ENCODE assay signal across 8 cellular contexts in the genomic region with DNA sequence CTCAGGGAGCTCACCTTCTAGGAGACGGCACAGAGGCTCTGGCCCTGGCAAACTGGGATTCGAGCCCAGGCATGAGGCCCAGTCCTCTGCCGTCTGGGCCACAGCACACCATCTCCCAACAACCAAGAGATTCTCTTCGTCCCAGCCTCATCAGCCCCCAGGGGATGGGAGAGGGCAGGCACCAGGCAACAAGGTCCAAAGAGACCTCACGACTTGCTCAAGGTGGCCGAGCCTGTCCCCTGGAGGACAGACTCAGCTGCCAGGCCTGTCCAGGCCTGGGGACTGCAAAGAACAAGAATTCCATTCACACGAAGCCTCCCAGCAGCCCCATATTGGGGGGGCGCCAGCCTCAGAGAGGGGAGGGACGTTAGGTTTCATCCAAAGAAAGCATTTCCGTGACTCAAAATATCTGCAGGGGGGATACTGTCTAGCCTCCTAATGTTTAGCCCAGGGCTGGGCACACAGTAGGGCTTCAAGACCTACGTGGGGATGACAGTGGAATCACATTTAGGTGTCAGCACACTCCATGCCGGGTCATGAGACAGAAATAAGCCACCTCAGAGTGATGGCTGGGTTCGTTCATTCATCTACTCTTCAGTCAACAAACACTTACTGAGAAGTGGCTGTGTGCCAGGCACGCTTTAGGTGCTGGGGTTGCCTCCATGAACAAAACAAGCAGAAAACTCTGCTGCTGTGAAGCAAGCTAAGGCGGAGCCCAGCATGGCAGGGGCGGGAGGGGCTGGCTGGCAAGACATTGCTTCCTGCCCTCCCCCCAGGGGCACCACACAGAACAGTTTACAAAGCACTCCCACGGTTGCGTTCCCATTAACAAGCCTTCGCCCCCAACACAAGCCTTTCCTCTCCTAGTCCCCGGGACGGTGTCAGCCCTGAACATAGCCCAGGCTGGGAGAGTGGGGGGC. TPM values are rescaled to one million over a fixed set of nuclear protein-coding genes. Genes with fewer than 3 reads are reported as not detected.
A peak's percentile ranks its signal among the peaks of the same experiment; 100 is the strongest.
DNase-seq lines count a peak whose midpoint lies in the region; ATAC-seq, FAIRE-seq and TF ChIP-seq lines count a peak whose summit lies in the region.

No MANE protein-coding gene starts in this region.

- no peak overlapping the region for H3K27ac ChIP-seq in HepG2 (ENCODE audit: extremely low read length, insufficient read depth, low read length)
- no peak overlapping the region for H3K27ac ChIP-seq in right lobe of liver
- H3K27ac ChIP-seq in endothelial cell of umbilical vein (ENCODE audit: insufficient read depth, low read depth, low read length) = no peak overlapping the region

- no peaks in the 10 kb centered on the region for H4K20me1 ChIP-seq in HepG2 (ENCODE audit: insufficient read depth, low read length)
- no peaks in the 10 kb centered on the region for H4K20me1 ChIP-seq in endothelial cell of umbilical vein (replicated peaks; ENCODE audit: control insufficient read depth, extremely low read depth, insufficient read depth, low read length)

- no peak for TF ChIP-seq EP300 in HepG2 (IDR thresholded peaks at IDR 0.05; ENCODE audit: low read depth in 2 of 2, low read length in 2 of 2)
- TF ChIP-seq EP300 in HepG2 (CRISPR knock-in tag; IDR thresholded peaks at IDR 0.05; ENCODE audit: borderline replicate concordance) = no peak

- H3K4me1 ChIP-seq in HepG2 (ENCODE audit: insufficient read depth, low read length) (peaks cover 65% of the 10 kb centered on the region), right lobe of liver (peaks cover 0 to 30% (median 11%) of the 10 kb centered on the region in 4 donors), endothelial cell of umbilical vein (ENCODE audit: control insufficient read depth, extremely low read depth, insufficient read depth, low read length) (peaks cover 4% of the 10 kb centered on the region)

- CTCF ChIA-PET in HepG2 (lab: Yijun Ruan, JAX; ENCODE audit: low intra/inter-chr PET ratio, low total read pairs) = no interaction called here
- CTCF ChIA-PET in endothelial cell of umbilical vein (lab: Charles Lee) = no interaction called here

- peaks cover 11 to 64% of the 10 kb centered on the region in 2 experiments; a peak in 4 of 5 replicates for H3K27me3 ChIP-seq in HepG2 (ENCODE audit: control insufficient read depth in 1 of 2, insufficient read depth in 2 of 2, low read length in 2 of 2)
- H3K27me3 ChIP-seq in right lobe of liver = no peaks in the 10 kb centered on the region
- peaks cover 0 to 10% of the 10 kb centered on the region in 2 experiments for H3K27me3 ChIP-seq in endothelial cell of umbilical vein (ENCODE audit: control insufficient read depth in 2 of 2, insufficient read depth in 2 of 2, low read length in 2 of 2)

- no peaks in the 10 kb centered on the region for H3K9me1 ChIP-seq in endothelial cell of umbilical vein (replicated peaks; ENCODE audit: control insufficient read depth, extremely low read depth, insufficient read depth, low read length)

- H3K9ac ChIP-seq in HepG2 (ENCODE audit: insufficient read depth, low read depth, low read length) (no peak overlapping the region), endothelial cell of umbilical vein (replicated peaks; ENCODE audit: extremely low read depth, insufficient read depth, low read length) (no peak overlapping the region)

- dilution Hi-C loops in endothelial cell of umbilical vein (cut with MboI; ENCODE audit: extremely low pct_ligation_motif_present, low sequenced_read_pairs) = no loop called here

- FAIRE-seq in HepG2 (lab: Jason Lieb, UNC) = no peak
- no peak for FAIRE-seq in endothelial cell of umbilical vein (lab: Jason Lieb, UNC)

- no peak for TF ChIP-seq RAD21 in HepG2 (CRISPR knock-in tag; IDR thresholded peaks at IDR 0.05)

- H3K36me3 ChIP-seq in HepG2 (replicated peaks in 1 of 2; ENCODE audit: control insufficient read depth in 1 of 2, insufficient read depth in 2 of 2, low read length in 2 of 2) (no peaks in the 10 kb centered on the region), right lobe of liver (no peaks in the 10 kb centered on the region), endothelial cell of umbilical vein (ENCODE audit: control insufficient read depth in 2 of 2, extremely low read depth in 1 of 2, insufficient read depth in 2 of 2, low read length in 2 of 2) (no peaks in the 10 kb centered on the region)

- POLR2A ChIA-PET in HepG2 (lab: Yijun Ruan, JAX) (interaction anchor here (0.9 to 7.4 kb wide), 3 partner anchors 11 to 25 kb away, joined by 4 to 78 read pairs (median 6); a partner anchor contains a TSS), endothelial cell of umbilical vein (lab: Charles Lee) (no interaction called here)

- H3K79me2 ChIP-seq in HepG2 (ENCODE audit: insufficient read depth, low read length) (no peaks in the 10 kb centered on the region), endothelial cell of umbilical vein (ENCODE audit: control insufficient read depth, insufficient read depth, low read length) (no peaks in the 10 kb centered on the region)

- no peak for ATAC-seq in HepG2
- ATAC-seq in right lobe of liver = no peak
- no peak for ATAC-seq in HG03460 (IDR thresholded peaks at IDR 0.05; ENCODE audit: unreplicated experiment)

- H3K4me3 ChIP-seq in HepG2 (replicated peaks in 1 of 3; ENCODE audit: insufficient read depth in 1 of 3, low read depth in 2 of 3, low read length in 3 of 3) (peak overlapping the region in 1 of 3 experiments; percentile 11; a peak in 1 of 6 replicates), right lobe of liver (no peak overlapping the region), endothelial cell of umbilical vein (replicated peaks in 1 of 3; ENCODE audit: insufficient read depth in 1 of 3, low read depth in 1 of 3, low read length in 3 of 3) (no peak overlapping the region)

- WGBS in HepG2 (ENCODE audit: low lambda C conversion rate) = 8% methylated on average over 12 of the region's 21 CpGs
- WGBS in right lobe of liver (ENCODE audit: insufficient coverage, low coverage, low lambda C conversion rate, missing lambda C conversion rate) = 54% methylated on average over 5 of the region's 21 CpGs

- DNase-seq in HepG2 (ENCODE audit: low spot score) (peak; percentile 64), right lobe of liver (no peak), endothelial cell of umbilical vein (ENCODE audit: low read depth, low spot score) (peak; percentile 18), ureter (ENCODE audit: low spot score) (no peak), OCI-M1 (lab: John Stamatoyannopoulos, UW) (no peak)
- DNase-seq in activated CD4-positive, alpha-beta T cell treated with anti-CD3 and anti-CD28 coated beads, Interleukin-2, amount 50 U/mL, for 1 hour = peak; percentile 82
- peak; percentile 66 for DNase-seq in stimulated activated CD8-positive, alpha-beta memory T cell treated with anti-CD3 and anti-CD28 coated beads, Interleukin-4, amount 100 ng/mL, for 48 hours

- TF ChIP-seq CTCF in HepG2 (CRISPR knock-in tag; IDR thresholded peaks at IDR 0.05) (no peak), right lobe of liver (IDR thresholded peaks at IDR 0.05) (no peak), endothelial cell of umbilical vein (IDR thresholded peaks at IDR 0.05; ENCODE audit: extremely low read depth in 1 of 2, insufficient read depth in 1 of 2, low read depth in 1 of 2, low read length in 2 of 2) (no peak)

- intact Hi-C loops in HepG2 (cut with micrococcal nuclease; ENCODE audit: unreplicated experiment) = no loop called here
- intact Hi-C loops in right lobe of liver (cut with DNase I) = no loop called here
- intact Hi-C loops in endothelial cell of umbilical vein (cut with micrococcal nuclease) = no loop called here

- TF ChIP-seq POLR2A in HepG2 (IDR thresholded peaks at IDR 0.05; ENCODE audit: insufficient read depth in 1 of 2, low read depth in 2 of 2, low read length in 2 of 2) = no peak
- TF ChIP-seq POLR2A in right lobe of liver (IDR thresholded peaks at IDR 0.05) = no peak
- no peak for TF ChIP-seq POLR2A in endothelial cell of umbilical vein (IDR thresholded peaks at IDR 0.05; ENCODE audit: low read depth, low read length)

- H2AFZ ChIP-seq in HepG2 (ENCODE audit: low read length) (no peak overlapping the region), endothelial cell of umbilical vein (ENCODE audit: low read depth, low read length) (no peak overlapping the region)

- peak overlapping the region; percentile 64 for H3K4me2 ChIP-seq in HepG2 (ENCODE audit: low read depth, low read length)
- no peak overlapping the region for H3K4me2 ChIP-seq in endothelial cell of umbilical vein (ENCODE audit: insufficient read depth, low read length)

- BruUV-seq in HepG2 (replicated peaks; lab: Mats Ljungman, UMichigan) (no TSS peak), endothelial cell of umbilical vein (replicated peaks; lab: Mats Ljungman, UMichigan) (no TSS peak)

- H3K9me3 ChIP-seq in HepG2 (ENCODE audit: low read length) (no peaks in the 10 kb centered on the region), right lobe of liver (no peaks in the 10 kb centered on the region), endothelial cell of umbilical vein (replicated peaks; ENCODE audit: control insufficient read depth, insufficient read depth, low read length) (no peaks in the 10 kb centered on the region)

- in situ Hi-C loops in HepG2 (cut with HindIII; ENCODE audit: extremely low pct_ligation_motif_present, low pct_unique_long_range_greater_than_20kb) = no loop called here

RNA-seq across cellular contexts. Expression of a gene that starts 1.2 kb away (rescaled TPM):
- total RNA-seq in HepG2 (2016; rRNA removed; fragmentation: Illumina TruSeq; extraction: Trizol) (not detected in 2 replicates), right lobe of liver (under 1 TPM in 5 of 6 experiments, not detected in 1; 0.12 to 0.31 (median 0.22) TPM), endothelial cell of umbilical vein (0.16 and 0.35 TPM in 2 replicates), ureter (1.3 TPM)
- total RNA-seq in HepG2 (2016; cell fraction: cytosol; rRNA removed; fragmentation: Illumina TruSeq; extraction: Trizol; ENCODE audit: low read depth) = not detected in 2 replicates
- not detected in 2 replicates for total RNA-seq in HepG2 (2016; cell fraction: insoluble cytoplasmic fraction; rRNA removed; fragmentation: Illumina TruSeq; extraction: Trizol)
- total RNA-seq in HepG2 (2016; cell fraction: membrane; rRNA removed; fragmentation: Illumina TruSeq; extraction: Trizol) = not detected in 2 replicates
- not detected in 2 replicates for total RNA-seq in HepG2 (2016; cell fraction: nucleus; rRNA removed; fragmentation: Illumina TruSeq; extraction: Trizol)
- polyA plus RNA-seq in HepG2 (2011; rRNA removed) (0.01 TPM in 1 of 2 replicates, not detected in the other), endothelial cell of umbilical vein (0.14 and 0.27 TPM in 2 replicates)
- polyA plus RNA-seq in HepG2 (2011; cell fraction: cytosol; rRNA removed) = 0.01 TPM in 1 of 2 replicates, not detected in the other
- polyA plus RNA-seq in HepG2 (2011; cell fraction: nucleus; rRNA removed) = not detected in 2 replicates
- 0.04 TPM in 1 of 2 replicates, not detected in the other for polyA plus RNA-seq in HepG2 (2012)
- polyA plus RNA-seq in HepG2 (2016; cell fraction: cytosol; fragmentation: Illumina TruSeq; extraction: Trizol; ENCODE audit: low read depth) = not detected in 2 replicates
- polyA plus RNA-seq in HepG2 (2016; cell fraction: insoluble cytoplasmic fraction; fragmentation: Illumina TruSeq; extraction: Trizol; ENCODE audit: low read depth) = not detected in 2 replicates
- polyA plus RNA-seq in HepG2 (2016; cell fraction: membrane; fragmentation: Illumina TruSeq; extraction: Trizol; ENCODE audit: low read depth) = not detected in 2 replicates
- not detected in 2 replicates for polyA plus RNA-seq in HepG2 (2016; cell fraction: nucleus; fragmentation: Illumina TruSeq; extraction: Trizol; ENCODE audit: insufficient read depth, low read depth)
- 0.05 and 0.12 TPM in 2 replicates for polyA minus RNA-seq in HepG2 (2011; rRNA and poly(A)+ RNA removed; ENCODE audit: low replicate concordance)
- polyA minus RNA-seq in HepG2 (2011; cell fraction: cytosol; rRNA and poly(A)+ RNA removed) = not detected in 2 replicates
- not detected in 2 replicates for polyA minus RNA-seq in HepG2 (2011; cell fraction: nucleus; rRNA and poly(A)+ RNA removed)
- polyA plus RNA-seq in endothelial cell of umbilical vein (2011; cell fraction: cytosol; rRNA removed) = 0.04 and 0.08 TPM in 2 replicates
- polyA plus RNA-seq in endothelial cell of umbilical vein (2011; cell fraction: nucleus; rRNA removed) = 0.62 and 0.76 TPM in 2 replicates
- 0.11 and 0.16 TPM in 2 replicates for polyA plus RNA-seq in endothelial cell of umbilical vein (2012)
- 0.13 and 0.22 TPM in 2 replicates for polyA minus RNA-seq in endothelial cell of umbilical vein
- polyA minus RNA-seq in endothelial cell of umbilical vein (2011; cell fraction: cytosol; rRNA and poly(A)+ RNA removed) = not detected
- 0.19 TPM in 1 of 2 replicates, not detected in the other for polyA minus RNA-seq in endothelial cell of umbilical vein (2011; cell fraction: nucleus; rRNA and poly(A)+ RNA removed)

RNA-seq across cellular contexts. Expression of a gene that starts 11.6 kb away (rescaled TPM):
- 35.3 and 54.8 TPM in 2 replicates for total RNA-seq in HepG2 (2016; rRNA removed; fragmentation: Illumina TruSeq; extraction: Trizol)
- total RNA-seq in HepG2 (2016; cell fraction: cytosol; rRNA removed; fragmentation: Illumina TruSeq; extraction: Trizol; ENCODE audit: low read depth) = 168 and 174 TPM in 2 replicates
- total RNA-seq in HepG2 (2016; cell fraction: insoluble cytoplasmic fraction; rRNA removed; fragmentation: Illumina TruSeq; extraction: Trizol) = 32.3 and 55.5 TPM in 2 replicates
- total RNA-seq in HepG2 (2016; cell fraction: membrane; rRNA removed; fragmentation: Illumina TruSeq; extraction: Trizol) = 208 and 210 TPM in 2 replicates
- 30.9 and 37.1 TPM in 2 replicates for total RNA-seq in HepG2 (2016; cell fraction: nucleus; rRNA removed; fragmentation: Illumina TruSeq; extraction: Trizol)
- 52.9 and 59.2 TPM in 2 replicates for polyA plus RNA-seq in HepG2 (2011; rRNA removed)
- 53.5 and 73.0 TPM in 2 replicates for polyA plus RNA-seq in HepG2 (2011; cell fraction: cytosol; rRNA removed)
- 93.3 and 107 TPM in 2 replicates for polyA plus RNA-seq in HepG2 (2011; cell fraction: nucleus; rRNA removed)
- polyA plus RNA-seq in HepG2 (2012) = 29.0 and 33.0 TPM in 2 replicates
- polyA plus RNA-seq in HepG2 (2016; cell fraction: cytosol; fragmentation: Illumina TruSeq; extraction: Trizol; ENCODE audit: low read depth) = 249 TPM in 2 replicates
- 40.0 and 51.3 TPM in 2 replicates for polyA plus RNA-seq in HepG2 (2016; cell fraction: insoluble cytoplasmic fraction; fragmentation: Illumina TruSeq; extraction: Trizol; ENCODE audit: low read depth)
- polyA plus RNA-seq in HepG2 (2016; cell fraction: membrane; fragmentation: Illumina TruSeq; extraction: Trizol; ENCODE audit: low read depth) = 229 and 244 TPM in 2 replicates
- 58.6 and 65.2 TPM in 2 replicates for polyA plus RNA-seq in HepG2 (2016; cell fraction: nucleus; fragmentation: Illumina TruSeq; extraction: Trizol; ENCODE audit: insufficient read depth, low read depth)
- 70.8 and 120 TPM in 2 replicates for polyA minus RNA-seq in HepG2 (2011; rRNA and poly(A)+ RNA removed; ENCODE audit: low replicate concordance)
- 23.5 and 24.7 TPM in 2 replicates for polyA minus RNA-seq in HepG2 (2011; cell fraction: cytosol; rRNA and poly(A)+ RNA removed)
- 27.9 and 33.3 TPM in 2 replicates for polyA minus RNA-seq in HepG2 (2011; cell fraction: nucleus; rRNA and poly(A)+ RNA removed)
- total RNA-seq in right lobe of liver = 10 to 100 TPM; 18.8 to 37.1 (median 27.1) TPM
- 47.8 and 53.8 TPM in 2 replicates for total RNA-seq in endothelial cell of umbilical vein
- 60.0 and 70.0 TPM in 2 replicates for polyA plus RNA-seq in endothelial cell of umbilical vein
- 52.4 and 60.7 TPM in 2 replicates for polyA plus RNA-seq in endothelial cell of umbilical vein (2011; cell fraction: cytosol; rRNA removed)
- 91.2 and 103 TPM in 2 replicates for polyA plus RNA-seq in endothelial cell of umbilical vein (2011; cell fraction: nucleus; rRNA removed)
- polyA plus RNA-seq in endothelial cell of umbilical vein (2012) = 37.7 and 41.2 TPM in 2 replicates
- polyA minus RNA-seq in endothelial cell of umbilical vein = 43.2 and 44.7 TPM in 2 replicates
- polyA minus RNA-seq in endothelial cell of umbilical vein (2011; cell fraction: cytosol; rRNA and poly(A)+ RNA removed) = 47.2 TPM
- 20.7 and 23.7 TPM in 2 replicates for polyA minus RNA-seq in endothelial cell of umbilical vein (2011; cell fraction: nucleus; rRNA and poly(A)+ RNA removed)
- total RNA-seq in ureter = 44.8 TPM

RNA-seq across cellular contexts. Expression of a gene that starts 12.8 kb away (rescaled TPM):
- total RNA-seq in HepG2 (2016; rRNA removed; fragmentation: Illumina TruSeq; extraction: Trizol) = 0.81 and 1.0 TPM in 2 replicates
- 0.44 and 0.81 TPM in 2 replicates for total RNA-seq in HepG2 (2016; cell fraction: cytosol; rRNA removed; fragmentation: Illumina TruSeq; extraction: Trizol; ENCODE audit: low read depth)
- 0.92 and 1.1 TPM in 2 replicates for total RNA-seq in HepG2 (2016; cell fraction: insoluble cytoplasmic fraction; rRNA removed; fragmentation: Illumina TruSeq; extraction: Trizol)
- 0.45 and 0.59 TPM in 2 replicates for total RNA-seq in HepG2 (2016; cell fraction: membrane; rRNA removed; fragmentation: Illumina TruSeq; extraction: Trizol)
- 0.50 and 0.84 TPM in 2 replicates for total RNA-seq in HepG2 (2016; cell fraction: nucleus; rRNA removed; fragmentation: Illumina TruSeq; extraction: Trizol)
- 1.8 and 2.8 TPM in 2 replicates for polyA plus RNA-seq in HepG2 (2011; rRNA removed)
- 1.3 and 2.7 TPM in 2 replicates for polyA plus RNA-seq in HepG2 (2011; cell fraction: cytosol; rRNA removed)
- 26.5 and 39.6 TPM in 2 replicates for polyA plus RNA-seq in HepG2 (2011; cell fraction: nucleus; rRNA removed)
- 0.97 and 2.1 TPM in 2 replicates for polyA plus RNA-seq in HepG2 (2012)
- polyA plus RNA-seq in HepG2 (2016; cell fraction: cytosol; fragmentation: Illumina TruSeq; extraction: Trizol; ENCODE audit: low read depth) = 0.19 and 0.28 TPM in 2 replicates
- 0.60 and 1.1 TPM in 2 replicates for polyA plus RNA-seq in HepG2 (2016; cell fraction: insoluble cytoplasmic fraction; fragmentation: Illumina TruSeq; extraction: Trizol; ENCODE audit: low read depth)
- polyA plus RNA-seq in HepG2 (2016; cell fraction: membrane; fragmentation: Illumina TruSeq; extraction: Trizol; ENCODE audit: low read depth) = 0.57 and 0.73 TPM in 2 replicates
- polyA plus RNA-seq in HepG2 (2016; cell fraction: nucleus; fragmentation: Illumina TruSeq; extraction: Trizol; ENCODE audit: insufficient read depth, low read depth) = 2.9 and 3.4 TPM in 2 replicates
- 2.2 TPM in 1 of 2 replicates, not detected in the other for polyA minus RNA-seq in HepG2 (2011; rRNA and poly(A)+ RNA removed; ENCODE audit: low replicate concordance)
- 0.59 and 0.88 TPM in 2 replicates for polyA minus RNA-seq in HepG2 (2011; cell fraction: cytosol; rRNA and poly(A)+ RNA removed)
- 2.3 and 3.4 TPM in 2 replicates for polyA minus RNA-seq in HepG2 (2011; cell fraction: nucleus; rRNA and poly(A)+ RNA removed)
- 1 to 10 TPM in 5 of 6 experiments, under 1 TPM in 1; 0.73 to 2.7 (median 1.9) TPM for total RNA-seq in right lobe of liver
- not detected in 2 replicates for total RNA-seq in endothelial cell of umbilical vein
- polyA plus RNA-seq in endothelial cell of umbilical vein = not detected in 2 replicates
- not detected in 2 replicates for polyA plus RNA-seq in endothelial cell of umbilical vein (2011; cell fraction: cytosol; rRNA removed)
- polyA plus RNA-seq in endothelial cell of umbilical vein (2011; cell fraction: nucleus; rRNA removed) = 0.20 TPM in 1 of 2 replicates, not detected in the other
- 0.20 and 0.26 TPM in 2 replicates for polyA plus RNA-seq in endothelial cell of umbilical vein (2012)
- 1.4 TPM in 1 of 2 replicates, not detected in the other for polyA minus RNA-seq in endothelial cell of umbilical vein
- polyA minus RNA-seq in endothelial cell of umbilical vein (2011; cell fraction: cytosol; rRNA and poly(A)+ RNA removed) = not detected
- not detected in 2 replicates for polyA minus RNA-seq in endothelial cell of umbilical vein (2011; cell fraction: nucleus; rRNA and poly(A)+ RNA removed)
- total RNA-seq in ureter = 3.6 TPM

RNA-seq across cellular contexts. Expression of a gene that starts 15.0 kb away (rescaled TPM):
- total RNA-seq in HepG2 (2016; rRNA removed; fragmentation: Illumina TruSeq; extraction: Trizol) (170 and 188 TPM in 2 replicates), right lobe of liver (100 to 1,000 TPM in 2 of 6 experiments, 10 to 100 TPM in 4; 64.2 to 102 (median 71.1) TPM), endothelial cell of umbilical vein (192 and 202 TPM in 2 replicates), ureter (124 TPM)
- 49.0 and 62.5 TPM in 2 replicates for total RNA-seq in HepG2 (2016; cell fraction: cytosol; rRNA removed; fragmentation: Illumina TruSeq; extraction: Trizol; ENCODE audit: low read depth)
- 171 and 181 TPM in 2 replicates for total RNA-seq in HepG2 (2016; cell fraction: insoluble cytoplasmic fraction; rRNA removed; fragmentation: Illumina TruSeq; extraction: Trizol)
- total RNA-seq in HepG2 (2016; cell fraction: membrane; rRNA removed; fragmentation: Illumina TruSeq; extraction: Trizol) = 78.0 and 95.5 TPM in 2 replicates
- 66.5 and 72.2 TPM in 2 replicates for total RNA-seq in HepG2 (2016; cell fraction: nucleus; rRNA removed; fragmentation: Illumina TruSeq; extraction: Trizol)
- polyA plus RNA-seq in HepG2 (2011; rRNA removed) (149 and 173 TPM in 2 replicates), endothelial cell of umbilical vein (419 and 446 TPM in 2 replicates)
- 212 and 274 TPM in 2 replicates for polyA plus RNA-seq in HepG2 (2011; cell fraction: cytosol; rRNA removed)
- polyA plus RNA-seq in HepG2 (2011; cell fraction: nucleus; rRNA removed) = 137 and 147 TPM in 2 replicates
- 91.5 and 93.8 TPM in 2 replicates for polyA plus RNA-seq in HepG2 (2012)
- polyA plus RNA-seq in HepG2 (2016; cell fraction: cytosol; fragmentation: Illumina TruSeq; extraction: Trizol; ENCODE audit: low read depth) = 58.1 and 67.4 TPM in 2 replicates
- polyA plus RNA-seq in HepG2 (2016; cell fraction: insoluble cytoplasmic fraction; fragmentation: Illumina TruSeq; extraction: Trizol; ENCODE audit: low read depth) = 192 and 207 TPM in 2 replicates
- polyA plus RNA-seq in HepG2 (2016; cell fraction: membrane; fragmentation: Illumina TruSeq; extraction: Trizol; ENCODE audit: low read depth) = 72.5 and 83.6 TPM in 2 replicates
- polyA plus RNA-seq in HepG2 (2016; cell fraction: nucleus; fragmentation: Illumina TruSeq; extraction: Trizol; ENCODE audit: insufficient read depth, low read depth) = 110 and 123 TPM in 2 replicates
- polyA minus RNA-seq in HepG2 (2011; rRNA and poly(A)+ RNA removed; ENCODE audit: low replicate concordance) = 209 and 295 TPM in 2 replicates
- 83.6 and 84.9 TPM in 2 replicates for polyA minus RNA-seq in HepG2 (2011; cell fraction: cytosol; rRNA and poly(A)+ RNA removed)
- polyA minus RNA-seq in HepG2 (2011; cell fraction: nucleus; rRNA and poly(A)+ RNA removed) = 31.7 and 34.7 TPM in 2 replicates
- 287 and 295 TPM in 2 replicates for polyA plus RNA-seq in endothelial cell of umbilical vein (2011; cell fraction: cytosol; rRNA removed)
- 126 and 127 TPM in 2 replicates for polyA plus RNA-seq in endothelial cell of umbilical vein (2011; cell fraction: nucleus; rRNA removed)
- polyA plus RNA-seq in endothelial cell of umbilical vein (2012) = 168 and 197 TPM in 2 replicates
- 148 and 170 TPM in 2 replicates for polyA minus RNA-seq in endothelial cell of umbilical vein
- 131 TPM for polyA minus RNA-seq in endothelial cell of umbilical vein (2011; cell fraction: cytosol; rRNA and poly(A)+ RNA removed)
- 30.2 and 40.7 TPM in 2 replicates for polyA minus RNA-seq in endothelial cell of umbilical vein (2011; cell fraction: nucleus; rRNA and poly(A)+ RNA removed)

RNA-seq across cellular contexts. Expression of a gene that starts 20.8 kb away (rescaled TPM):
- 0.46 and 0.60 TPM in 2 replicates for total RNA-seq in HepG2 (2016; rRNA removed; fragmentation: Illumina TruSeq; extraction: Trizol)
- not detected in 2 replicates for total RNA-seq in HepG2 (2016; cell fraction: cytosol; rRNA removed; fragmentation: Illumina TruSeq; extraction: Trizol; ENCODE audit: low read depth)
- total RNA-seq in HepG2 (2016; cell fraction: insoluble cytoplasmic fraction; rRNA removed; fragmentation: Illumina TruSeq; extraction: Trizol) = 0.19 and 0.25 TPM in 2 replicates
- total RNA-seq in HepG2 (2016; cell fraction: membrane; rRNA removed; fragmentation: Illumina TruSeq; extraction: Trizol) = not detected in 2 replicates
- 0.40 and 0.53 TPM in 2 replicates for total RNA-seq in HepG2 (2016; cell fraction: nucleus; rRNA removed; fragmentation: Illumina TruSeq; extraction: Trizol)
- 0.56 and 0.70 TPM in 2 replicates for polyA plus RNA-seq in HepG2 (2011; rRNA removed)
- polyA plus RNA-seq in HepG2 (2011; cell fraction: cytosol; rRNA removed) = 0.08 and 0.63 TPM in 2 replicates
- 12.4 and 18.9 TPM in 2 replicates for polyA plus RNA-seq in HepG2 (2011; cell fraction: nucleus; rRNA removed)
- 0.19 TPM in 1 of 2 replicates, not detected in the other for polyA plus RNA-seq in HepG2 (2012)
- polyA plus RNA-seq in HepG2 (2016; cell fraction: cytosol; fragmentation: Illumina TruSeq; extraction: Trizol; ENCODE audit: low read depth) = 0.18 TPM in 1 of 2 replicates, not detected in the other
- polyA plus RNA-seq in HepG2 (2016; cell fraction: insoluble cytoplasmic fraction; fragmentation: Illumina TruSeq; extraction: Trizol; ENCODE audit: low read depth) = 0.21 and 0.26 TPM in 2 replicates
- polyA plus RNA-seq in HepG2 (2016; cell fraction: membrane; fragmentation: Illumina TruSeq; extraction: Trizol; ENCODE audit: low read depth) = 0.16 TPM in 1 of 2 replicates, not detected in the other
- polyA plus RNA-seq in HepG2 (2016; cell fraction: nucleus; fragmentation: Illumina TruSeq; extraction: Trizol; ENCODE audit: insufficient read depth, low read depth) = 1.9 and 2.3 TPM in 2 replicates
- 0.58 and 1.1 TPM in 2 replicates for polyA minus RNA-seq in HepG2 (2011; rRNA and poly(A)+ RNA removed; ENCODE audit: low replicate concordance)
- polyA minus RNA-seq in HepG2 (2011; cell fraction: cytosol; rRNA and poly(A)+ RNA removed) = not detected in 2 replicates
- polyA minus RNA-seq in HepG2 (2011; cell fraction: nucleus; rRNA and poly(A)+ RNA removed) = 0.90 and 0.99 TPM in 2 replicates
- total RNA-seq in right lobe of liver = 1 to 10 TPM in 4 of 6 experiments, under 1 TPM in 2; 0.72 to 2.8 (median 2.1) TPM
- 1.4 TPM in 1 of 2 replicates, not detected in the other for total RNA-seq in endothelial cell of umbilical vein
- 3.6 and 6.5 TPM in 2 replicates for polyA plus RNA-seq in endothelial cell of umbilical vein
- 0.66 and 0.99 TPM in 2 replicates for polyA plus RNA-seq in endothelial cell of umbilical vein (2011; cell fraction: cytosol; rRNA removed)
- polyA plus RNA-seq in endothelial cell of umbilical vein (2011; cell fraction: nucleus; rRNA removed) = 15.0 and 16.6 TPM in 2 replicates
- 0.47 and 0.74 TPM in 2 replicates for polyA plus RNA-seq in endothelial cell of umbilical vein (2012)
- polyA minus RNA-seq in endothelial cell of umbilical vein = 0.79 and 0.85 TPM in 2 replicates
- polyA minus RNA-seq in endothelial cell of umbilical vein (2011; cell fraction: cytosol; rRNA and poly(A)+ RNA removed) = not detected
- polyA minus RNA-seq in endothelial cell of umbilical vein (2011; cell fraction: nucleus; rRNA and poly(A)+ RNA removed) = 0.38 and 1.3 TPM in 2 replicates
- 6.4 TPM for total RNA-seq in ureter

Comparison
In these comparisons a context has a peak if more than half of its experiments do, and no peak if none do; other contexts are left out.
1. DNase-seq: peak in HepG2 (single experiment), activated CD4-positive, alpha-beta T cell treated with anti-CD3 and anti-CD28 coated beads, Interleukin-2, amount 50 U/mL, for 1 hour (single experiment), endothelial cell of umbilical vein (single experiment) and stimulated activated CD8-positive, alpha-beta memory T cell treated with anti-CD3 and anti-CD28 coated beads, Interleukin-4, amount 100 ng/mL, for 48 hours (single experiment); none in right lobe of liver (0 of 3), ureter (single experiment) and OCI-M1 (single experiment).